Comparison of ENCODE assay signal across 7 cellular contexts in genomic region chr2:190359896-190360376, GRCh38. TPM values are rescaled to one million over a fixed set of nuclear protein-coding genes. Genes with fewer than 3 reads are reported as not detected.
DNase-seq lines count a peak whose midpoint lies in the region; ATAC-seq, FAIRE-seq and TF ChIP-seq lines count a peak whose summit lies in the region.

No MANE protein-coding gene starts in this region.

- H3K27ac ChIP-seq in GM12878 (ENCODE audit: control insufficient read depth, insufficient read depth) (peak overlapping the region; percentile 57), keratinocyte (ENCODE audit: control insufficient read depth, insufficient read depth, low read length) (peak overlapping the region; percentile 87), spleen (peak overlapping the region; percentile 30 to 80 (median 76))

- RAD21 ChIA-PET in GM12878 (lab: Charles Lee; ENCODE audit: unreplicated experiment): interaction anchor here (0.9 to 4.0 kb wide), 8 partner anchors 9 to 317 kb away, joined by 3 to 36 read pairs (median 4); partner anchors contain the start of gene INPP1

- no peaks in the 10 kb centered on the region for H3K36me3 ChIP-seq in GM12878 (ENCODE audit: control insufficient read depth in 2 of 2, insufficient read depth in 2 of 2, low read length in 1 of 2)
- no peaks in the 10 kb centered on the region for H3K36me3 ChIP-seq in keratinocyte (ENCODE audit: control insufficient read depth in 2 of 2, extremely low read depth in 1 of 2, insufficient read depth in 2 of 2, low read length in 2 of 2)
- peaks cover 0 to 40% (median 6%) of the 10 kb centered on the region in 6 donors for H3K36me3 ChIP-seq in spleen

- dilution Hi-C loops in keratinocyte (cut with MboI; ENCODE audit: extremely low pct_ligation_motif_present, low sequenced_read_pairs): no loop called here

- H3K79me2 ChIP-seq in GM12878 (ENCODE audit: control insufficient read depth, insufficient read depth, low read length) (peaks cover 5% of the 10 kb centered on the region), keratinocyte (ENCODE audit: control insufficient read depth, insufficient read depth, low read length) (peaks cover 1% of the 10 kb centered on the region)

- CTCF ChIA-PET in GM12878 (lab: Yijun Ruan, JAX): interaction anchor here (0.7 to 4.8 kb wide), 10 partner anchors 9 to 421 kb away, joined by 3 to 48 read pairs (median 4); partner anchors contain the start of gene INPP1

- DNase-seq in SHP77 (lab: John Stamatoyannopoulos, UW) (peak; percentile 82 to 84), GM12878 (ENCODE audit: low read depth, low spot score) (no peak), keratinocyte (ENCODE audit: low read depth, low spot score) (no peak), spleen (no peak), NCI-H526 treated with DMSO at 0.1 percent for 48 hours (lab: John Stamatoyannopoulos, UW) (no peak)

- TF ChIP-seq POLR2A in GM12878 (IDR thresholded peaks at IDR 0.05; ENCODE audit: low read depth, low read length) (0 out of 2 replicates have a peak, but pooled peaks have one; percentile 37), spleen (IDR thresholded peaks at IDR 0.05) (no peak)

- no peaks in the 10 kb centered on the region for H3K9me1 ChIP-seq in keratinocyte (ENCODE audit: control insufficient read depth, extremely low read depth, insufficient read depth, low read length)

- H4K20me1 ChIP-seq in GM12878 (ENCODE audit: control insufficient read depth, insufficient read depth) (no peaks in the 10 kb centered on the region), keratinocyte (ENCODE audit: control insufficient read depth, extremely low read depth, insufficient read depth, low read length) (no peaks in the 10 kb centered on the region)

- peak overlapping the region; percentile 69 for H3K9ac ChIP-seq in GM12878 (ENCODE audit: control insufficient read depth, insufficient read depth, low read length)
- H3K9ac ChIP-seq in keratinocyte (ENCODE audit: control insufficient read depth, extremely low read depth, insufficient read depth, low read length): peak overlapping the region; percentile 67

- in situ Hi-C loops in GM12878 (cut with MboI): no loop called here

- H3K9me3 ChIP-seq in GM12878 (replicated peaks; ENCODE audit: control insufficient read depth, insufficient read depth, low read length): no peaks in the 10 kb centered on the region
- H3K9me3 ChIP-seq in keratinocyte (ENCODE audit: control insufficient read depth, low read depth, low read length): no peaks in the 10 kb centered on the region
- no peaks in the 10 kb centered on the region for H3K9me3 ChIP-seq in spleen

- intact Hi-C loops in GM12878 (cut with micrococcal nuclease; ENCODE audit: unreplicated experiment): no loop called here
- intact Hi-C loops in spleen (cut with DNase I; ENCODE audit: low total_unique reads): no loop called here

- ATAC-seq in GM18873 (IDR thresholded peaks at IDR 0.05; ENCODE audit: low FRiP score, unreplicated experiment) (peak; percentile 87), HG02981 (IDR thresholded peaks at IDR 0.05; ENCODE audit: unreplicated experiment) (peak; percentile 94), GM12878 (peak; percentile 92)

- no peak for TF ChIP-seq CTCF in GM12878 (IDR thresholded peaks at IDR 0.05 in 2 of 3, conservative IDR thresholded peaks at IDR 0.05 in 1 of 3; ENCODE audit: control insufficient read depth in 2 of 3, extremely low read depth in 1 of 3, insufficient read depth in 1 of 3, low read depth in 3 of 3, low read length in 3 of 3)
- TF ChIP-seq CTCF in keratinocyte (optimal IDR thresholded peaks at IDR 0.05 in 1 of 3, IDR thresholded peaks at IDR 0.05 in 1 of 3, conservative IDR thresholded peaks at IDR 0.05 in 1 of 3; ENCODE audit: extremely low read depth in 1 of 3, insufficient read depth in 2 of 3, low read length in 3 of 3): no peak
- TF ChIP-seq CTCF in spleen (IDR thresholded peaks at IDR 0.05 in 8 of 11, conservative IDR thresholded peaks at IDR 0.05 in 3 of 11): no peak

- H3K4me2 ChIP-seq in GM12878 (ENCODE audit: control insufficient read depth, insufficient read depth) (peak overlapping the region; percentile 95), keratinocyte (ENCODE audit: control insufficient read depth, extremely low read depth, insufficient read depth, low read depth, low read length) (peak overlapping the region; percentile 92)

- no peaks in the 10 kb centered on the region for H3K27me3 ChIP-seq in GM12878 (replicated peaks in 1 of 2; ENCODE audit: control insufficient read depth in 2 of 2, insufficient read depth in 2 of 2, low read length in 1 of 2)
- no peaks in the 10 kb centered on the region for H3K27me3 ChIP-seq in keratinocyte (ENCODE audit: control insufficient read depth, extremely low read depth, insufficient read depth, low read length)
- H3K27me3 ChIP-seq in spleen (replicated peaks in 1 of 7): no peaks in the 10 kb centered on the region

- peak overlapping the region; percentile 63 for H3K4me3 ChIP-seq in GM12878
- H3K4me3 ChIP-seq in keratinocyte (ENCODE audit: control insufficient read depth in 2 of 3, extremely low read depth in 1 of 3, insufficient read depth in 2 of 3, low read depth in 1 of 3, low read length in 3 of 3): peak overlapping the region; percentile 20 to 63 (median 60)
- H3K4me3 ChIP-seq in spleen: peak overlapping the region in 7 of 8 donors; percentile 18 to 63 (median 32)

- POLR2A ChIA-PET in GM12878 (lab: Charles Lee): interaction anchor here (0.8 to 4.0 kb wide), 6 partner anchors 16 to 199 kb away, joined by 3 to 19 read pairs (median 4); partner anchors contain the start of genes HIBCH and INPP1

- H3K4me1 ChIP-seq in GM12878 (ENCODE audit: control insufficient read depth, insufficient read depth, low read length) (peaks cover 8% of the 10 kb centered on the region), keratinocyte (ENCODE audit: control insufficient read depth, extremely low read depth, insufficient read depth, low read length) (peaks cover 41% of the 10 kb centered on the region), spleen (peaks cover 14 to 56% (median 31%) of the 10 kb centered on the region in 6 donors)

- no peak for TF ChIP-seq RAD21 in GM12878 (IDR thresholded peaks at IDR 0.05; ENCODE audit: insufficient read depth, low read depth, low read length)

- no peak for TF ChIP-seq EP300 in GM12878 (IDR thresholded peaks at IDR 0.05; ENCODE audit: borderline replicate concordance in 1 of 2, control insufficient read depth in 1 of 2, low read depth in 2 of 2, low read length in 2 of 2)

- WGBS in GM12878 (ENCODE audit: insufficient coverage, insufficient replicate concordance, low lambda C conversion rate, missing lambda C conversion rate): 8% methylated on average over 6 of the region's 6 CpGs
- WGBS in spleen, 5 donors: 1 to 5% (median 4%) methylated on average over 6 of the region's 6 CpGs

- H2AFZ ChIP-seq in GM12878 (ENCODE audit: control insufficient read depth, low read depth, low read length) (peak overlapping the region; percentile 85), keratinocyte (ENCODE audit: control insufficient read depth, low read length) (peak overlapping the region; percentile 84)

- FAIRE-seq in GM12878 (lab: Jason Lieb, UNC) (peak; percentile 83), keratinocyte (lab: Jason Lieb, UNC) (peak; percentile 64)

- no TSS peak for BruUV-seq in GM12878 (replicated peaks; lab: Mats Ljungman, UMichigan)

- SMC1A ChIA-PET in GM12878 (lab: Charles Lee; ENCODE audit: uncharacterized antibody, unreplicated experiment): interaction anchor here (0.7 to 4.3 kb wide), 10 partner anchors 8 to 330 kb away, joined by 3 to 44 read pairs (median 3); partner anchors contain the start of gene INPP1

RNA-seq across cellular contexts. Expression of gene INPP1, which starts 16.5 kb away (rescaled TPM):
- 4.8 and 8.3 TPM in 2 replicates for total RNA-seq in GM12878 (2013; cell fraction: nucleolus; rRNA removed)
- 6.7 and 7.4 TPM in 2 replicates for total RNA-seq in GM12878 (2014; rRNA removed)
- 9.7 and 10.8 TPM in 2 replicates for total RNA-seq in GM12878 (2014; rRNA removed; fragmentation: Illumina TruSeq; extraction: Trizol)
- total RNA-seq in GM12878 (2021): 9.0 and 9.9 TPM in 2 replicates
- polyA plus RNA-seq in GM12878 (2011; ENCODE audit: low read depth): 5.4 TPM
- 16.6 and 16.7 TPM in 2 replicates for polyA plus RNA-seq in GM12878 (2011; rRNA removed)
- polyA plus RNA-seq in GM12878 (2011; cell fraction: cytosol; rRNA removed): 10.1 and 10.2 TPM in 2 replicates
- polyA plus RNA-seq in GM12878 (2011; cell fraction: nucleus; rRNA removed): 14.2 and 18.5 TPM in 2 replicates
- 6.3 and 7.7 TPM in 2 replicates for polyA plus RNA-seq in GM12878 (2012)
- 17.9 and 23.6 TPM in 2 replicates for polyA plus RNA-seq in GM12878 (2014; fragmentation: Illumina TruSeq; extraction: Trizol)
- 1 to 10 TPM; 3.3 to 8.9 TPM for polyA plus RNA-seq in GM12878 (2014; fragmentation: Nextera tagmentation; extraction: Ambion mirVana)
- polyA plus RNA-seq in GM12878 (2014; rRNA removed): 12.3 and 13.2 TPM in 2 replicates
- 10 to 100 TPM; 13.2 to 13.3 TPM for polyA plus RNA-seq in GM12878 (2016; fragmentation: Nextera tagmentation; extraction: Ambion mirVana)
- 5.4 and 6.3 TPM in 2 replicates for polyA minus RNA-seq in GM12878 (2011; rRNA and poly(A)+ RNA removed)
- 4.4 and 5.9 TPM in 2 replicates for polyA minus RNA-seq in GM12878 (2011; cell fraction: cytosol; rRNA and poly(A)+ RNA removed)
- polyA minus RNA-seq in GM12878 (2011; cell fraction: nucleus; rRNA and poly(A)+ RNA removed): 4.2 and 10.0 TPM in 2 replicates
- polyA plus RNA-seq in keratinocyte: 5.6 to 6.3 TPM (median 6.1 TPM) in 3 replicates
- polyA plus RNA-seq in keratinocyte (2011; ENCODE audit: low read depth): 19.5 TPM
- 6.2 and 8.7 TPM in 2 replicates for polyA plus RNA-seq in keratinocyte (2011; cell fraction: cytosol; rRNA removed)
- 8.6 and 8.7 TPM in 2 replicates for polyA plus RNA-seq in keratinocyte (2011; cell fraction: nucleus; rRNA removed)
- 8.2 and 18.1 TPM in 2 replicates for polyA plus RNA-seq in keratinocyte (2012; ENCODE audit: low replicate concordance)
- 2.2 to 3.4 TPM (median 3.2 TPM) in 3 replicates for polyA minus RNA-seq in keratinocyte
- 5.0 TPM for polyA minus RNA-seq in keratinocyte (2011; cell fraction: cytosol; rRNA and poly(A)+ RNA removed)
- polyA minus RNA-seq in keratinocyte (2011; cell fraction: nucleus; rRNA and poly(A)+ RNA removed): 2.8 and 3.0 TPM in 2 replicates
- total RNA-seq in spleen: 10 to 100 TPM; 23.3 to 52.1 (median 28.6) TPM
- polyA plus RNA-seq in spleen: 10 to 100 TPM; 11.6 to 28.1 (median 27.5) TPM

RNA-seq across cellular contexts. Expression of gene HIBCH, which starts 40.3 kb away (rescaled TPM):
- 109 and 114 TPM in 2 replicates for total RNA-seq in GM12878 (2013; cell fraction: nucleolus; rRNA removed)
- total RNA-seq in GM12878 (2014; rRNA removed) (22.3 and 28.0 TPM in 2 replicates), GM12878 (2014; rRNA removed; fragmentation: Illumina TruSeq; extraction: Trizol) (33.6 and 34.2 TPM in 2 replicates), GM12878 (2021) (28.4 and 29.3 TPM in 2 replicates), spleen (10 to 100 TPM; 20.2 to 38.7 (median 35.6) TPM)
- polyA plus RNA-seq in GM12878 (2011; ENCODE audit: low read depth): 16.0 TPM
- polyA plus RNA-seq in GM12878 (2011; rRNA removed) (40.1 and 66.2 TPM in 2 replicates), GM12878 (2014; fragmentation: Illumina TruSeq; extraction: Trizol) (34.6 and 43.2 TPM in 2 replicates), GM12878 (2014; fragmentation: Nextera tagmentation; extraction: Ambion mirVana) (10 to 100 TPM; 64.6 to 73.8 TPM), GM12878 (2014; rRNA removed) (24.5 and 29.0 TPM in 2 replicates), GM12878 (2016; fragmentation: Nextera tagmentation; extraction: Ambion mirVana) (10 to 100 TPM; 73.8 to 81.0 TPM), keratinocyte (9.5 to 19.4 TPM (median 10.6 TPM) in 3 replicates), spleen (10 to 100 TPM; 12.0 to 15.3 (median 12.9) TPM)
- 9.5 and 10.1 TPM in 2 replicates for polyA plus RNA-seq in GM12878 (2011; cell fraction: cytosol; rRNA removed)
- 31.6 and 35.0 TPM in 2 replicates for polyA plus RNA-seq in GM12878 (2011; cell fraction: nucleus; rRNA removed)
- 21.2 and 21.6 TPM in 2 replicates for polyA plus RNA-seq in GM12878 (2012)
- polyA minus RNA-seq in GM12878 (2011; rRNA and poly(A)+ RNA removed): 25.7 and 29.2 TPM in 2 replicates
- 6.3 and 7.9 TPM in 2 replicates for polyA minus RNA-seq in GM12878 (2011; cell fraction: cytosol; rRNA and poly(A)+ RNA removed)
- 37.0 and 62.1 TPM in 2 replicates for polyA minus RNA-seq in GM12878 (2011; cell fraction: nucleus; rRNA and poly(A)+ RNA removed)
- polyA plus RNA-seq in keratinocyte (2011; ENCODE audit: low read depth): 22.6 TPM
- polyA plus RNA-seq in keratinocyte (2011; cell fraction: cytosol; rRNA removed): 7.4 and 12.0 TPM in 2 replicates
- polyA plus RNA-seq in keratinocyte (2011; cell fraction: nucleus; rRNA removed): 11.4 and 14.1 TPM in 2 replicates
- 8.1 and 13.0 TPM in 2 replicates for polyA plus RNA-seq in keratinocyte (2012; ENCODE audit: low replicate concordance)
- polyA minus RNA-seq in keratinocyte: 0.43 to 14.3 TPM (median 5.0 TPM) in 3 replicates
- polyA minus RNA-seq in keratinocyte (2011; cell fraction: cytosol; rRNA and poly(A)+ RNA removed): 6.7 TPM
- polyA minus RNA-seq in keratinocyte (2011; cell fraction: nucleus; rRNA and poly(A)+ RNA removed): 11.9 and 21.2 TPM in 2 replicates

RNA-seq across cellular contexts. Expression of gene MFSD6, which starts 48.2 kb away (rescaled TPM):
- 50.7 and 65.8 TPM in 2 replicates for total RNA-seq in GM12878 (2013; cell fraction: nucleolus; rRNA removed)
- 38.3 and 38.6 TPM in 2 replicates for total RNA-seq in GM12878 (2014; rRNA removed)
- 20.6 and 21.5 TPM in 2 replicates for total RNA-seq in GM12878 (2014; rRNA removed; fragmentation: Illumina TruSeq; extraction: Trizol)
- 42.6 and 44.1 TPM in 2 replicates for total RNA-seq in GM12878 (2021)
- polyA plus RNA-seq in GM12878 (2011; ENCODE audit: low read depth): 12.2 TPM
- 20.9 and 25.8 TPM in 2 replicates for polyA plus RNA-seq in GM12878 (2011; rRNA removed)
- 19.6 and 22.2 TPM in 2 replicates for polyA plus RNA-seq in GM12878 (2011; cell fraction: cytosol; rRNA removed)
- polyA plus RNA-seq in GM12878 (2011; cell fraction: nucleus; rRNA removed): 12.9 and 13.6 TPM in 2 replicates
- 19.4 and 20.9 TPM in 2 replicates for polyA plus RNA-seq in GM12878 (2012)
- polyA plus RNA-seq in GM12878 (2014; fragmentation: Illumina TruSeq; extraction: Trizol): 32.2 and 32.5 TPM in 2 replicates
- polyA plus RNA-seq in GM12878 (2014; fragmentation: Nextera tagmentation; extraction: Ambion mirVana): 10 to 100 TPM in 1 of 2 experiments, 1 to 10 TPM in 1; 6.7 to 10.3 TPM
- polyA plus RNA-seq in GM12878 (2014; rRNA removed): 26.9 and 29.5 TPM in 2 replicates
- 10 to 100 TPM; 19.5 to 34.4 TPM for polyA plus RNA-seq in GM12878 (2016; fragmentation: Nextera tagmentation; extraction: Ambion mirVana)
- polyA minus RNA-seq in GM12878 (2011; rRNA and poly(A)+ RNA removed): 37.5 and 45.6 TPM in 2 replicates
- polyA minus RNA-seq in GM12878 (2011; cell fraction: cytosol; rRNA and poly(A)+ RNA removed): 12.7 and 12.8 TPM in 2 replicates
- polyA minus RNA-seq in GM12878 (2011; cell fraction: nucleus; rRNA and poly(A)+ RNA removed): 23.7 and 42.4 TPM in 2 replicates
- 6.0 to 11.0 TPM (median 10.7 TPM) in 3 replicates for polyA plus RNA-seq in keratinocyte
- polyA plus RNA-seq in keratinocyte (2011; ENCODE audit: low read depth): 22.1 TPM
- polyA plus RNA-seq in keratinocyte (2011; cell fraction: cytosol; rRNA removed): 6.2 and 11.0 TPM in 2 replicates
- polyA plus RNA-seq in keratinocyte (2011; cell fraction: nucleus; rRNA removed): 10.3 and 18.1 TPM in 2 replicates
- 9.3 and 22.3 TPM in 2 replicates for polyA plus RNA-seq in keratinocyte (2012; ENCODE audit: low replicate concordance)
- polyA minus RNA-seq in keratinocyte: 12.5 to 16.6 TPM (median 15.6 TPM) in 3 replicates
- 10.4 TPM for polyA minus RNA-seq in keratinocyte (2011; cell fraction: cytosol; rRNA and poly(A)+ RNA removed)
- 23.7 and 26.2 TPM in 2 replicates for polyA minus RNA-seq in keratinocyte (2011; cell fraction: nucleus; rRNA and poly(A)+ RNA removed)
- 100 to 1,000 TPM in 2 of 7 donors, 10 to 100 TPM in 5; 31.9 to 130 (median 59.8) TPM for total RNA-seq in spleen
- polyA plus RNA-seq in spleen: 10 to 100 TPM in 1 of 3 donors, 1 to 10 TPM in 2; 5.0 to 10.1 (median 5.5) TPM

Comparison
In these comparisons a context has a peak if more than half of its experiments do, and no peak if none do; other contexts are left out.
1. DNase-seq: peak in SHP77 (2 of 2); none in GM12878 (single experiment), keratinocyte (single experiment), spleen (single experiment) and NCI-H526 treated with DMSO at 0.1 percent for 48 hours (single experiment).
2. Peak in every context shown above with its lines, with median percentiles within 50 percentile points of each other: ATAC-seq, H3K27ac ChIP-seq and H3K4me3 ChIP-seq.